10 cellular contexts compared by ENCODE assay signal in genomic region chr5:94830520-94830919, GRCh38.
DNase-seq lines count a peak whose midpoint lies in the region; ATAC-seq and TF ChIP-seq lines count a peak whose summit lies in the region.
"Had no signal": no experiment of that assay in that cellular context is flagged by ENCODE, and none has a peak within 500 bp of the region (broad histone marks: within the 10 kb centered on the region; RNA-seq: fewer than 3 reads in every experiment).

No MANE protein-coding gene starts in this region.

- H3K4me3 ChIP-seq in OCI-LY7 (ENCODE audit: low read depth, low read length, poor library complexity, severe bottlenecking) = no peak overlapping the region
- H3K4me3 ChIP-seq: left lung had no signal

- DNase-seq in COLO829 (ENCODE audit: low spot score) = peak; percentile 5
- peak; percentile 37 for DNase-seq in OCI-LY7 (ENCODE audit: low spot score)
- DNase-seq in globus pallidus (ENCODE audit: low spot score) = peak; percentile 24
- no peak for DNase-seq in SK-N-DZ (ENCODE audit: low spot score)
- no peak for DNase-seq in T-helper 9 cell
- DNase-seq in DMS79 (lab: John Stamatoyannopoulos, UW) = no peak
- DNase-seq: caudate nucleus, left lung had no signal

- POLR2A ChIA-PET in OCI-LY7 (lab: Charles Lee) = interaction anchor here (1.0 kb wide), 1 partner anchor 16 kb away, joined by 5 read pairs; no protein-coding TSS in a partner anchor

- H4K20me1 ChIP-seq in OCI-LY7 (ENCODE audit: insufficient read depth, low read length) = no peaks in the 10 kb centered on the region

- H3K4me2 ChIP-seq in OCI-LY7 (ENCODE audit: low read length) = no peak overlapping the region

- BruUV-seq in OCI-LY7 (replicated peaks; lab: Mats Ljungman, UMichigan) = no TSS peak

- peak; percentile 77 for TF ChIP-seq CTCF in OCI-LY7 (conservative IDR thresholded peaks at IDR 0.05; ENCODE audit: low read length)

- H3K27ac ChIP-seq in OCI-LY7 (ENCODE audit: low read depth, low read length, poor library complexity, severe bottlenecking) = no peak overlapping the region
- H3K27ac ChIP-seq: left lung had no signal

- H3K9me2 ChIP-seq in OCI-LY7 (ENCODE audit: insufficient read depth, low read length) = no peaks in the 10 kb centered on the region

- no peaks in the 10 kb centered on the region for H3K4me1 ChIP-seq in OCI-LY7 (ENCODE audit: insufficient read depth, low read length, poor library complexity, severe bottlenecking)
- H3K4me1 ChIP-seq: left lung had no signal

- CTCF ChIA-PET in OCI-LY7 (lab: Charles Lee; ENCODE audit: unreplicated experiment) = no interaction called here

- no peak overlapping the region for H2AFZ ChIP-seq in OCI-LY7 (ENCODE audit: low read length)

- H3K79me2 ChIP-seq in OCI-LY7 (ENCODE audit: insufficient read depth, low read depth, low read length) = no peaks in the 10 kb centered on the region

- intact Hi-C loops in OCI-LY7 (cut with micrococcal nuclease; ENCODE audit: unreplicated experiment) = no loop called here

- no peaks in the 10 kb centered on the region for H3K36me3 ChIP-seq in OCI-LY7 (ENCODE audit: insufficient read depth, low read length)

- ATAC-seq in GM21390 (IDR thresholded peaks at IDR 0.05; ENCODE audit: unreplicated experiment) (peak; percentile 80), HG03571 (IDR thresholded peaks at IDR 0.05; ENCODE audit: unreplicated experiment) (no peak)
- ATAC-seq: left lung had no signal

- no peaks in the 10 kb centered on the region for H3K9me3 ChIP-seq in OCI-LY7 (ENCODE audit: low read length)
- H3K9me3 ChIP-seq: left lung had no signal

Comparison
In these comparisons a context has a peak if more than half of its experiments do, and no peak if none do; other contexts are left out.
1. DNase-seq: peak in COLO829 (single experiment), OCI-LY7 (single experiment) and globus pallidus (single experiment); none in SK-N-DZ (single experiment), T-helper 9 cell (single experiment) and DMS79 (single experiment).